Comparison of ENCODE assay signal across 1 cellular context in the genomic region with DNA sequence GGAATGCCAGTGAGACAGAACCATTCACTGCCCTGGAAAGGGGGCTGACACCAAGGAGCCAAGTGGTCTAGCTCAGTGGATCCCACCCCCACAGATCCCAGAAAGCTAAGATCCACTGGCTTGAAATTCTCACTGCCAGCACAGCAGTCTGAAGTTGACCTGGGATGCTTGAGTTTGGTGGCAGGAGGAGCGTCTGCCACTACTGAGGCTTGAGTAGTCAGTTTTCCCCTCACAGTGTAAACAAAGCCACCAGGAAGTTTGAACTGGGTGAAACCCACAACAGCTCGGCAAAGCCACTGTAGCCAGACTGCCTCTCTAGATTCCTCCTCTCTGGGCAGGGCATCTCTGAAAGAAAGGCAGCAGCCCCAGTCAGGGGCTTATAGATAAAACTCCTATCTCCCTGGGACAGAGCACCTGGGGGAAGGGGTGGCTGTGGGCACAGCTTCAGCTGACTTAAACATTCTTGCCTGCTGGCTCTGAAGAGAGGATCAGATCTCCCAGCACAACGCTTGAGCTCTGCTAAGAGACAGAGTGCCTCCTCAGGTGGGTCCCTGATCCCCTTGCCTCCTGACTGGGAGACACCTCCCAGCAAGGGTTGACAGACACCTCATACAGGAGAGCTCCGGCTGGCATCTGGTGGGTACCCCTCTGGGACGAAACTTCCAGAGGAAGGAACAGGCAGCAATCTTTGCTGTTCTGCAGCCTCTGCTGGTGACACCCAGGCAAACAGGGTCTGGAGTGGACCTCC.
A peak's percentile ranks its signal among the peaks of the same experiment; 100 is the strongest.
TF ChIP-seq lines count a peak whose summit lies in the region.

No MANE protein-coding gene starts in this region.

TF ChIP-seq in K562, 482 proteins besides CTCF, POLR2A, EP300 and RAD21:
- TF ChIP-seq TCF3 (CRISPR knock-in tag; IDR thresholded peaks at IDR 0.05), result 0 out of 2 replicates have a peak, but pooled peaks have one; percentile 27
- TF ChIP-seq CBFA2T3 (IDR thresholded peaks at IDR 0.05), result peak; percentile 54; the same call in 1 of the 2 replicates
